Comparison of ENCODE assay signal across 15 cellular contexts in genomic region chr9:134628354-134628736, GRCh38. TPM values are rescaled to one million over a fixed set of nuclear protein-coding genes. Genes with fewer than 3 reads are reported as not detected.
"Had no signal": no experiment of that assay in that cellular context is flagged by ENCODE, and none has a peak within 500 bp of the region (broad histone marks: within the 10 kb centered on the region; RNA-seq: fewer than 3 reads in every experiment).

No MANE protein-coding gene starts in this region.

- DNase-seq: activated CD4-positive, alpha-beta T cell treated with anti-CD3 and anti-CD28 coated beads, Interleukin-2, amount 50 U/mL, for 1 hour; activated naive CD4-positive, alpha-beta T cell; activated naive CD8-positive, alpha-beta T cell treated with anti-CD3 and anti-CD28 coated beads for 36 hours; activated T-cell treated with anti-CD3 and anti-CD28 coated beads, Interleukin-2, amount 50 U/mL, for 1 hour; colonic mucosa; esophagus squamous epithelium; stimulated activated CD4-positive, alpha-beta T cell treated with anti-CD3 and anti-CD28 coated beads, Interleukin-12 subunit alpha, Interleukin-12 subunit beta, amount 100 ng/mL, for 4 hours; stimulated activated CD4-positive, alpha-beta T cell treated with anti-CD3 and anti-CD28 coated beads, Interleukin-4, amount 100 ng/mL, for 4 hours; stimulated activated naive CD8-positive, alpha-beta T cell treated with anti-CD3 and anti-CD28 coated beads, Interleukin-15, Interleukin-2, amounts not matched to agents 100 U/mL and 50 U/mL, for 24 hours had no signal

- H3K4me1 ChIP-seq: breast epithelium, colonic mucosa, esophagus squamous epithelium, gastroesophageal sphincter, heart left ventricle had no signal

- H3K4me3 ChIP-seq: breast epithelium, colonic mucosa, esophagus squamous epithelium, gastroesophageal sphincter, heart left ventricle had no signal

- H3K9me3 ChIP-seq: breast epithelium, colonic mucosa, esophagus squamous epithelium, gastroesophageal sphincter, heart left ventricle had no signal

- H3K36me3 ChIP-seq: breast epithelium, colonic mucosa, esophagus squamous epithelium, gastroesophageal sphincter, heart left ventricle had no signal

- ATAC-seq: activated CD4-positive, CD25-positive, alpha-beta regulatory T cell treated with anti-CD3 and anti-CD28 coated beads, Interleukin-2, amount 50 U/mL, for 24 hours; gastroesophageal sphincter; heart left ventricle; stimulated activated naive CD8-positive, alpha-beta T cell treated with anti-CD3 and anti-CD28 coated beads, Interleukin-15, Interleukin-2, amounts not matched to agents 100 U/mL and 50 U/mL, for 24 hours had no signal

- H3K27ac ChIP-seq: breast epithelium, colonic mucosa, esophagus squamous epithelium, gastroesophageal sphincter, heart left ventricle had no signal

- H3K27me3 ChIP-seq: colonic mucosa, gastroesophageal sphincter had no signal

RNA-seq across cellular contexts. Expression of gene COL5A1, which starts 13.3 kb away (rescaled TPM):
- total RNA-seq: activated T-helper 2 cell treated with anti-CD3 and anti-CD28 coated beads, Interferon-gamma antibody, Interleukin-2, Interleukin-4, amounts not matched to agents 10 μg/mL and 5 μg/mL and 100 μg/mL, durations not matched to agents 14 hours and 24 hours and 36 hours had no signal
- polyA plus RNA-seq: neural cell had no signal
